Comparison of ENCODE assay signal across 11 cellular contexts in the genomic region with DNA sequence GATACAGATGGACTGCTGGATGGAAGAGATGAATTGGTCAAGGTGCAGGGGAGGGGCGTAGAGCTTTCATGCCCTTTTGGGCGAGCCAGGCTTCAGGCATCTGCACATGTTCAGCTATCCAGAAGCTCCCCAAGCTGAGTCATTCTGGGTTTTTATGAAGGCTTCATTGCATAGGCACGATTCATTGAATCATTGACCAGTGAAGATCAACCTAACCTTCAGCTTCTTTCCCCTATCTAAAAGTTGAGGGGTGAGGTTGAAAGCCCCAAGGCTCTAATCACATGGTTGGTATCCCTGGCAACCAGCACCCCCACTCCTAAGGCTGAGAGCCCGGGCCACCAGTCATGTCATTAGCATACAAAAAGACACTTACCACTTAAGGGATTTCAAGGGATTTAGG. TPM values are rescaled to one million over a fixed set of nuclear protein-coding genes. Genes with fewer than 3 reads are reported as not detected.
A peak's percentile ranks its signal among the peaks of the same experiment; 100 is the strongest.
DNase-seq lines count a peak whose midpoint lies in the region; ATAC-seq, FAIRE-seq and TF ChIP-seq lines count a peak whose summit lies in the region.
"Had no signal": no experiment of that assay in that cellular context is flagged by ENCODE, and none has a peak within 500 bp of the region (broad histone marks: within the 10 kb centered on the region; RNA-seq: fewer than 3 reads in every experiment).

No MANE protein-coding gene starts in this region.

- no peaks in the 10 kb centered on the region for H3F3A ChIP-seq in GM23338 (replicated peaks; ENCODE audit: low read depth)

- peaks cover 2% of the 10 kb centered on the region for H3K27me3 Mint-ChIP-seq in GM23338 (ENCODE audit: insufficient read depth, low read depth, poor library complexity)
- peaks cover 19% of the 10 kb centered on the region for H3K27me3 Mint-ChIP-seq in osteocyte (ENCODE audit: unreplicated experiment)
- H3K27me3 Mint-ChIP-seq: naive B cell had no signal

- no peak for FAIRE-seq in small intestine (lab: Jason Lieb, UNC)

- H3K27me3 ChIP-seq in GM23338 (ENCODE audit: insufficient read depth) (no peaks in the 10 kb centered on the region), small intestine (ENCODE audit: control insufficient read depth in 2 of 2, insufficient read depth in 2 of 2, low read length in 2 of 2) (no peaks in the 10 kb centered on the region)

- H3K4me1 ChIP-seq in GM23338 (ENCODE audit: insufficient read depth): peaks cover 18% of the 10 kb centered on the region
- H3K4me1 ChIP-seq in small intestine (ENCODE audit: control insufficient read depth in 2 of 2, insufficient read depth in 1 of 2, low read depth in 1 of 2, low read length in 1 of 2): no peaks in the 10 kb centered on the region

- H3K36me3 ChIP-seq in GM23338 (ENCODE audit: insufficient read depth) (no peaks in the 10 kb centered on the region), small intestine (ENCODE audit: control insufficient read depth in 2 of 2, insufficient read depth in 2 of 2, low read length in 2 of 2) (no peaks in the 10 kb centered on the region)

- peak overlapping the region; percentile 33 for H3K4me2 ChIP-seq in GM23338

- peak overlapping the region; percentile 49 for H3K4me3 Mint-ChIP-seq in GM23338
- H3K4me3 Mint-ChIP-seq in osteocyte (ENCODE audit: unreplicated experiment): no peak overlapping the region

- ATAC-seq in GM23338 (peak; percentile 92), Right ventricle myocardium inferior (no peak)
- ATAC-seq: Panc1 had no signal

- H3K4me3 ChIP-seq in GM23338 (no peak overlapping the region), foreskin fibroblast (ENCODE audit: low read depth in 1 of 2, low read length in 2 of 2) (no peak overlapping the region), small intestine (ENCODE audit: low read depth in 1 of 2, low read length in 2 of 2) (no peak overlapping the region)

- no peaks in the 10 kb centered on the region for H3K79me2 ChIP-seq in GM23338 (replicated peaks; ENCODE audit: insufficient read depth)

- H3K9me2 ChIP-seq in GM23338 (ENCODE audit: insufficient read depth): no peaks in the 10 kb centered on the region

- intact Hi-C loops in Right ventricle myocardium inferior (cut with DNase I): no loop called here

- DNase-seq in GM23338 (ENCODE audit: low spot score) (peak; percentile 85), NCI-H82 treated with DMSO at 0.1 percent for 48 hours (lab: John Stamatoyannopoulos, UW; ENCODE audit: unreplicated experiment) (peak; percentile 59), foreskin fibroblast (peak; percentile 21 to 72), osteocyte (ENCODE audit: extremely low spot score, unreplicated experiment) (peak; percentile 38), Right ventricle myocardium inferior (ENCODE audit: missing footprints) (no peak), small intestine (no peak)
- DNase-seq in activated CD8-positive, alpha-beta memory T cell treated with anti-CD3 and anti-CD28 coated beads, Interleukin-2, amount 50 U/mL, for 48 hours: no peak
- DNase-seq: effector memory CD4-positive, alpha-beta T cell; naive B cell; NCI-H2029 treated with DMSO at 0.1 percent for 48 hours had no signal

- TF ChIP-seq CTCF in GM23338 (conservative IDR thresholded peaks at IDR 0.05; ENCODE audit: low read depth in 2 of 2) (no peak), foreskin fibroblast (IDR thresholded peaks at IDR 0.05; ENCODE audit: low read depth, low read length) (no peak), osteocyte (IDR thresholded peaks at IDR 0.05) (no peak)

- H3K36me3 Mint-ChIP-seq in GM23338 (ENCODE audit: low read depth) (peaks cover 13% of the 10 kb centered on the region; the same call in 2 of the 3 replicates), osteocyte (ENCODE audit: unreplicated experiment) (no peaks in the 10 kb centered on the region)
- H3K36me3 Mint-ChIP-seq: naive B cell had no signal

- no peak overlapping the region for H3K27ac ChIP-seq in GM23338 (ENCODE audit: low read depth)
- no peak overlapping the region for H3K27ac ChIP-seq in small intestine (ENCODE audit: low read depth in 1 of 2, low read length in 1 of 2)

- WGBS in small intestine, 3 donors: 56 to 59% (median 58%) methylated on average over 4 of the region's 4 CpGs

- H3K4me1 Mint-ChIP-seq in GM23338 (peaks cover 31% of the 10 kb centered on the region), osteocyte (ENCODE audit: unreplicated experiment) (no peaks in the 10 kb centered on the region)
- H3K4me1 Mint-ChIP-seq: naive B cell had no signal

- no peaks in the 10 kb centered on the region for H3K9me3 ChIP-seq in small intestine (ENCODE audit: control insufficient read depth, low read depth)

- peak overlapping the region; percentile 50 for H3K27ac Mint-ChIP-seq in GM23338
- no peak overlapping the region for H3K27ac Mint-ChIP-seq in osteocyte (ENCODE audit: unreplicated experiment)
- H3K27ac Mint-ChIP-seq: naive B cell had no signal

- H2AFZ ChIP-seq in GM23338: peak overlapping the region; percentile 69

- H3K9me3 Mint-ChIP-seq in GM23338 (peaks cover 9% of the 10 kb centered on the region; the same call in 2 of the 3 replicates), osteocyte (ENCODE audit: unreplicated experiment) (no peaks in the 10 kb centered on the region)
- H3K9me3 Mint-ChIP-seq: naive B cell had no signal

- H4K20me1 ChIP-seq in GM23338 (replicated peaks; ENCODE audit: insufficient read depth): no peaks in the 10 kb centered on the region

TF ChIP-seq in GM23338, 12 proteins besides CTCF, POLR2A, EP300 and RAD21:
- no peak for TF ChIP-seq STAT1 (IDR thresholded peaks at IDR 0.05; ENCODE audit: unreplicated experiment)
- TF ChIP-seq EZH2 (IDR thresholded peaks at IDR 0.05; ENCODE audit: low read depth, unreplicated experiment): no peak
- TF ChIP-seq CREB1 (CRISPR knock-in tag; IDR thresholded peaks at IDR 0.05; ENCODE audit: low read depth): no peak
- TF ChIP-seq POLR2AphosphoS5 (IDR thresholded peaks at IDR 0.05; ENCODE audit: low read depth): no peak
- TF ChIP-seq EZH2phosphoT487 (IDR thresholded peaks at IDR 0.05; ENCODE audit: unreplicated experiment): no peak
- no peak for TF ChIP-seq JUNB (IDR thresholded peaks at IDR 0.05; ENCODE audit: unreplicated experiment)
- no peak for TF ChIP-seq NANOG (IDR thresholded peaks at IDR 0.05; ENCODE audit: borderline replicate concordance)
- TF ChIP-seq ZNF114 (CRISPR knock-in tag; IDR thresholded peaks at IDR 0.05): no peak

RNA-seq across cellular contexts. Expression of a gene that starts 36.3 kb away (rescaled TPM):
- 2,294 and 3,734 TPM in 2 replicates for total RNA-seq in GM23338 (2014; rRNA removed; shearing (Covaris generic))
- polyA plus RNA-seq in GM23338 (2016; fragmentation: Nextera tagmentation; extraction: Ambion mirVana): 2,556 and 2,560 TPM in 2 replicates
- 935 and 1,004 TPM in 2 replicates for total RNA-seq in osteocyte
- 918 TPM for total RNA-seq in Right ventricle myocardium inferior
- polyA plus RNA-seq in small intestine: 1,000 to 10,000 TPM; 2,810 to 5,742 (median 3,537) TPM

RNA-seq across cellular contexts. Expression of a gene that starts 48.9 kb away (rescaled TPM):
- total RNA-seq in GM23338 (2014; rRNA removed; shearing (Covaris generic)): 27.8 and 31.8 TPM in 2 replicates
- polyA plus RNA-seq in GM23338 (2016; fragmentation: Nextera tagmentation; extraction: Ambion mirVana) (37.7 and 41.9 TPM in 2 replicates), small intestine (10 to 100 TPM; 14.1 to 21.0 (median 18.3) TPM)
- total RNA-seq in osteocyte (7.4 and 8.1 TPM in 2 replicates), Right ventricle myocardium inferior (6.2 TPM)

Comparison
In these comparisons a context has a peak if more than half of its experiments do, and no peak if none do; other contexts are left out.
1. DNase-seq: peak in GM23338 (single experiment), NCI-H82 treated with DMSO at 0.1 percent for 48 hours (single experiment), foreskin fibroblast (2 of 2) and osteocyte (single experiment); none in Right ventricle myocardium inferior (single experiment), small intestine (single experiment) and activated CD8-positive, alpha-beta memory T cell treated with anti-CD3 and anti-CD28 coated beads, Interleukin-2, amount 50 U/mL, for 48 hours (single experiment).